Comparison of ENCODE assay signal across 8 cellular contexts in genomic region chr9:119556129-119556875, GRCh38.
DNase-seq lines count a peak whose midpoint lies in the region; ATAC-seq and TF ChIP-seq lines count a peak whose summit lies in the region.

No MANE protein-coding gene starts in this region.

- peak; percentile 8 to 82 (median 46) for DNase-seq in C1 segment of cervical spinal cord (lab: John Stamatoyannopoulos, UW)
- DNase-seq in NCI-H2171 (lab: John Stamatoyannopoulos, UW): peak; percentile 63
- DNase-seq in activated CD4-positive, alpha-beta T cell treated with anti-CD3 and anti-CD28 coated beads, Interleukin-2, amount 50 U/mL, for 4 hours: peak; percentile 0 to 7
- DNase-seq in epithelial cell of esophagus (ENCODE audit: low read depth): peak; percentile 59
- peak; percentile 92 for DNase-seq in mesenteric fat pad (ENCODE audit: low spot score)
- DNase-seq in stimulated activated CD8-positive, alpha-beta memory T cell treated with anti-CD3 and anti-CD28 coated beads, Interleukin-4, amount 100 ng/mL, for 24 hours (ENCODE audit: low read depth): peak; percentile 21

- TF ChIP-seq CTCF in epithelial cell of esophagus (IDR thresholded peaks at IDR 0.05; ENCODE audit: insufficient read depth, low read depth, low read length, missing control alignments): peak; percentile 96

- ATAC-seq in GM19025 (IDR thresholded peaks at IDR 0.05; ENCODE audit: low read depth, unreplicated experiment): peak; percentile 98
- ATAC-seq in HG03159 (IDR thresholded peaks at IDR 0.05; ENCODE audit: unreplicated experiment): peak; percentile 99

- H3K4me3 ChIP-seq in epithelial cell of esophagus (ENCODE audit: low read length): peak overlapping the region; percentile 25

Comparison
In these comparisons a context has a peak if more than half of its experiments do, and no peak if none do; other contexts are left out.
1. Peak in every context shown above with its lines: DNase-seq, ATAC-seq and H3K4me3 ChIP-seq.
2. DNase-seq: peak in every context shown above with its lines; median percentile 92 in mesenteric fat pad; 63 in NCI-H2171; 59 in epithelial cell of esophagus; 46 in C1 segment of cervical spinal cord; 21 in stimulated activated CD8-positive, alpha-beta memory T cell treated with anti-CD3 and anti-CD28 coated beads, Interleukin-4, amount 100 ng/mL, for 24 hours; 4 in activated CD4-positive, alpha-beta T cell treated with anti-CD3 and anti-CD28 coated beads, Interleukin-2, amount 50 U/mL, for 4 hours.